26 cellular contexts compared by ENCODE assay signal in genomic region chr12:10610188-10610587, GRCh38.
"Had no signal": no experiment of that assay in that cellular context is flagged by ENCODE, and none has a peak within 500 bp of the region (broad histone marks: within the 10 kb centered on the region; RNA-seq: fewer than 3 reads in every experiment).

No MANE protein-coding gene starts in this region.

- DNase-seq: activated CD4-positive, alpha-beta T cell treated with anti-CD3 and anti-CD28 coated beads for 4 hours; activated CD8-positive, alpha-beta memory T cell treated with anti-CD3 and anti-CD28 coated beads, Interleukin-2, amount 10 ng/mL, durations not matched to agents 7 days and 5 days; activated gamma-delta T cell treated with Interleukin-2 at 50 U/mL for 16 hours; activated naive CD4-positive, alpha-beta T cell treated with anti-CD3 and anti-CD28 coated beads, Interleukin-2, amount 10 ng/mL, durations not matched to agents 7 days and 5 days; activated T-cell treated with anti-CD3 and anti-CD28 coated beads, Interleukin-2, amount 50 U/mL, for 4 hours; amygdala; Kasumi-1; KBM-7; NCI-H1048; NCI-H146; NCI-H187 treated with DMSO at 0.1 percent for 48 hours; NCI-H2171; NCI-H2227 treated with DMSO at 0.1 percent for 48 hours; NCI-H526; NCI-H774; NK-92 treated with Interleukin-12 subunit alpha and Interleukin-12 subunit beta, amount 100 ng/mL, for 24 hours; OCI-M1; RPMI8226; T-cell had no signal

- H3K27ac Mint-ChIP-seq: activated naive CD4-positive, alpha-beta T cell treated with anti-CD3 and anti-CD28 coated beads, Interleukin-2, amount 10 ng/mL, durations not matched to agents 7 days and 5 days; activated T-helper 2 cell treated with anti-CD3 and anti-CD28 coated beads, Interferon-gamma antibody, Interleukin-2, Interleukin-4, amounts not matched to agents 10 μg/mL and 5 μg/mL and 100 μg/mL, durations not matched to agents 14 hours and 24 hours and 36 hours; brain; T-cell had no signal

- H3K27me3 Mint-ChIP-seq: central memory CD8-positive, alpha-beta T cell had no signal

- H3K4me3 Mint-ChIP-seq: activated CD8-positive, alpha-beta memory T cell treated with anti-CD3 and anti-CD28 coated beads, Interleukin-2, amount 10 ng/mL, durations not matched to agents 7 days and 5 days; activated naive CD4-positive, alpha-beta T cell treated with anti-CD3 and anti-CD28 coated beads, Interleukin-2, amount 10 ng/mL, durations not matched to agents 7 days and 5 days; activated T-cell treated with anti-CD3 and anti-CD28 coated beads, Interleukin-2, amount 50 U/mL, for 4 hours; central memory CD8-positive, alpha-beta T cell; T-cell had no signal

- H3K9me3 Mint-ChIP-seq: activated naive CD4-positive, alpha-beta T cell treated with anti-CD3 and anti-CD28 coated beads, Interleukin-2, amount 10 ng/mL, durations not matched to agents 7 days and 5 days; activated T-cell treated with anti-CD3 and anti-CD28 coated beads, Interleukin-2, amount 50 U/mL, for 4 hours; activated T-helper 2 cell treated with anti-CD3 and anti-CD28 coated beads, Interferon-gamma antibody, Interleukin-2, Interleukin-4, amounts not matched to agents 10 μg/mL and 5 μg/mL and 100 μg/mL, durations not matched to agents 14 hours and 24 hours and 36 hours; central memory CD8-positive, alpha-beta T cell; T-cell had no signal

- ATAC-seq: activated CD4-positive, CD25-positive, alpha-beta regulatory T cell treated with anti-CD3 and anti-CD28 coated beads, Interleukin-2, amount 50 U/mL, for 24 hours; activated CD8-positive, alpha-beta memory T cell treated with anti-CD3 and anti-CD28 coated beads, Interleukin-2, amount 10 ng/mL, durations not matched to agents 7 days and 5 days; activated T-cell treated with anti-CD3 and anti-CD28 coated beads, Interleukin-2, amount 50 U/mL, for 4 hours; Panc1; Right ventricle myocardium inferior; T-cell had no signal

- H3K4me3 ChIP-seq: SK-N-MC had no signal
